ENCODE assay signal across 1 cellular context in the genomic region with DNA sequence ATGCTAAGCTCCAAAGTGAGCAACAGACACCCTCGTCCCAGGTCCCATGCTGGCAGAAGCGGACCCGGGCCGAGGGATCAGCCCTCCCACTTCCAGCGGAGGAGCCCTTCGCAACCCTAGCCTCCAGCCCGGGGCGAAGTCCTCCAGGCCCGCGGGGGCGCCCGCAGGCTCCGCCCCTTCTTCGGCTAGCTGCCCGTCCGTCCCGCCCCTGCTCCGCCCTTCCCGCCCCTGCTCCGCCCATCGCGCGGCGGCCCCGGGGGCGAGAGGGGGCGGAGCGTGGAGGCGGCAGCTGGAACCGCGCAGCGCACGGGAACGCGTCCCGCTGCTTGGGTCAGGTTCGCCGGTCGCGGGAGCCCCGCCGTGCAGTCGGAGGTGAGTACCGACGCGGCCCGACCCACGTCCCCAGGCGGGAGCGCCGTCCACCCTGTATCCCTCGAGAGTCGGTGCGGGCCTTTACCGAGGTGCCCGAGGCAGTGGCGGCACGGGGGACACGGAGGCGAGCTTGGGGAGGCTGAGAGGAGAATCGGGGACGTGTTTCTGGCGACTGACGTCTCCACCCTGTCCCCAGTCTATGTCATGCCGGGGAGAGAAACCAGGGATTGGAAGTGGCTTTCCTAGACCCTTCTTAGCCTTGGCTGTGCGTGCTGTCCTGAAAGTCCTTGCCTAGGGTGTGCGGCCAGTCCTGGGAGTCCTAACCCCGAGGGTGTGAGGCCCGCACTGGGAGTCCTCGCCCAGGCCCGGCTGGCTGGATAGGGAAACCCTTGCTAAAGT.
TF ChIP-seq lines count a peak whose summit lies in the region.

A gene (plus strand): TSS at position 280 of the 771 bp plus-strand sequence. CDS start 20,864 bp downstream, outside the sequence.

TF ChIP-seq in K562, 482 proteins besides CTCF, POLR2A, EP300 and RAD21 (continued from another document and continues in another):
- TF ChIP-seq, protein P1, sequence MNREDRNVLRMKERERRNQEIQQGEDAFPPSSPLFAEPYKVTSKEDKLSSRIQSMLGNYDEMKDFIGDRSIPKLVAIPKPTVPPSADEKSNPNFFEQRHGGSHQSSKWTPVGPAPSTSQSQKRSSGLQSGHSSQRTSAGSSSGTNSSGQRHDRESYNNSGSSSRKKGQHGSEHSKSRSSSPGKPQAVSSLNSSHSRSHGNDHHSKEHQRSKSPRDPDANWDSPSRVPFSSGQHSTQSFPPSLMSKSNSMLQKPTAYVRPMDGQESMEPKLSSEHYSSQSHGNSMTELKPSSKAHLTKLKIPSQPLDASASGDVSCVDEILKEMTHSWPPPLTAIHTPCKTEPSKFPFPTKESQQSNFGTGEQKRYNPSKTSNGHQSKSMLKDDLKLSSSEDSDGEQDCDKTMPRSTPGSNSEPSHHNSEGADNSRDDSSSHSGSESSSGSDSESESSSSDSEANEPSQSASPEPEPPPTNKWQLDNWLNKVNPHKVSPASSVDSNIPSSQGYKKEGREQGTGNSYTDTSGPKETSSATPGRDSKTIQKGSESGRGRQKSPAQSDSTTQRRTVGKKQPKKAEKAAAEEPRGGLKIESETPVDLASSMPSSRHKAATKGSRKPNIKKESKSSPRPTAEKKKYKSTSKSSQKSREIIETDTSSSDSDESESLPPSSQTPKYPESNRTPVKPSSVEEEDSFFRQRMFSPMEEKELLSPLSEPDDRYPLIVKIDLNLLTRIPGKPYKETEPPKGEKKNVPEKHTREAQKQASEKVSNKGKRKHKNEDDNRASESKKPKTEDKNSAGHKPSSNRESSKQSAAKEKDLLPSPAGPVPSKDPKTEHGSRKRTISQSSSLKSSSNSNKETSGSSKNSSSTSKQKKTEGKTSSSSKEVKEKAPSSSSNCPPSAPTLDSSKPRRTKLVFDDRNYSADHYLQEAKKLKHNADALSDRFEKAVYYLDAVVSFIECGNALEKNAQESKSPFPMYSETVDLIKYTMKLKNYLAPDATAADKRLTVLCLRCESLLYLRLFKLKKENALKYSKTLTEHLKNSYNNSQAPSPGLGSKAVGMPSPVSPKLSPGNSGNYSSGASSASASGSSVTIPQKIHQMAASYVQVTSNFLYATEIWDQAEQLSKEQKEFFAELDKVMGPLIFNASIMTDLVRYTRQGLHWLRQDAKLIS (CRISPR knock-in tag; IDR thresholded peaks at IDR 0.05), result peak; percentile 48; the same call in 1 of the 2 replicates
- TF ChIP-seq, protein P2, sequence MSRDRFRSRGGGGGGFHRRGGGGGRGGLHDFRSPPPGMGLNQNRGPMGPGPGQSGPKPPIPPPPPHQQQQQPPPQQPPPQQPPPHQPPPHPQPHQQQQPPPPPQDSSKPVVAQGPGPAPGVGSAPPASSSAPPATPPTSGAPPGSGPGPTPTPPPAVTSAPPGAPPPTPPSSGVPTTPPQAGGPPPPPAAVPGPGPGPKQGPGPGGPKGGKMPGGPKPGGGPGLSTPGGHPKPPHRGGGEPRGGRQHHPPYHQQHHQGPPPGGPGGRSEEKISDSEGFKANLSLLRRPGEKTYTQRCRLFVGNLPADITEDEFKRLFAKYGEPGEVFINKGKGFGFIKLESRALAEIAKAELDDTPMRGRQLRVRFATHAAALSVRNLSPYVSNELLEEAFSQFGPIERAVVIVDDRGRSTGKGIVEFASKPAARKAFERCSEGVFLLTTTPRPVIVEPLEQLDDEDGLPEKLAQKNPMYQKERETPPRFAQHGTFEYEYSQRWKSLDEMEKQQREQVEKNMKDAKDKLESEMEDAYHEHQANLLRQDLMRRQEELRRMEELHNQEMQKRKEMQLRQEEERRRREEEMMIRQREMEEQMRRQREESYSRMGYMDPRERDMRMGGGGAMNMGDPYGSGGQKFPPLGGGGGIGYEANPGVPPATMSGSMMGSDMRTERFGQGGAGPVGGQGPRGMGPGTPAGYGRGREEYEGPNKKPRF (IDR thresholded peaks at IDR 0.05; ENCODE audit: low read depth, low read length), result no peak
- no peak for TF ChIP-seq KLF10 (CRISPR knock-in tag; IDR thresholded peaks at IDR 0.05)
- no peak for TF ChIP-seq SPI1 (IDR thresholded peaks at IDR 0.05; ENCODE audit: borderline replicate concordance, low read depth, low read length)
- no peak for TF ChIP-seq KLF13 (tag; IDR thresholded peaks at IDR 0.05; ENCODE audit: borderline replicate concordance, low read depth)
- no peak for TF ChIP-seq BRD4 (IDR thresholded peaks at IDR 0.05)
- TF ChIP-seq KDM2B (CRISPR knock-in tag; IDR thresholded peaks at IDR 0.05), result no peak
- no peak for TF ChIP-seq CBFA2T3 (IDR thresholded peaks at IDR 0.05)
- no peak for TF ChIP-seq NFXL1 (CRISPR knock-in tag; IDR thresholded peaks at IDR 0.05)
- TF ChIP-seq ZNF217 (CRISPR knock-in tag; IDR thresholded peaks at IDR 0.05), result no peak
- no peak for TF ChIP-seq RHOXF2B (CRISPR knock-in tag; conservative IDR thresholded peaks at IDR 0.05)
- no peak for TF ChIP-seq LEF1 (IDR thresholded peaks at IDR 0.05)
- TF ChIP-seq NR3C1 (CRISPR knock-in tag; IDR thresholded peaks at IDR 0.05), result peak; percentile 51; the same call in 1 of the 2 replicates
- TF ChIP-seq RFX7 (CRISPR knock-in tag; IDR thresholded peaks at IDR 0.05), result no peak
- TF ChIP-seq, protein P3, sequence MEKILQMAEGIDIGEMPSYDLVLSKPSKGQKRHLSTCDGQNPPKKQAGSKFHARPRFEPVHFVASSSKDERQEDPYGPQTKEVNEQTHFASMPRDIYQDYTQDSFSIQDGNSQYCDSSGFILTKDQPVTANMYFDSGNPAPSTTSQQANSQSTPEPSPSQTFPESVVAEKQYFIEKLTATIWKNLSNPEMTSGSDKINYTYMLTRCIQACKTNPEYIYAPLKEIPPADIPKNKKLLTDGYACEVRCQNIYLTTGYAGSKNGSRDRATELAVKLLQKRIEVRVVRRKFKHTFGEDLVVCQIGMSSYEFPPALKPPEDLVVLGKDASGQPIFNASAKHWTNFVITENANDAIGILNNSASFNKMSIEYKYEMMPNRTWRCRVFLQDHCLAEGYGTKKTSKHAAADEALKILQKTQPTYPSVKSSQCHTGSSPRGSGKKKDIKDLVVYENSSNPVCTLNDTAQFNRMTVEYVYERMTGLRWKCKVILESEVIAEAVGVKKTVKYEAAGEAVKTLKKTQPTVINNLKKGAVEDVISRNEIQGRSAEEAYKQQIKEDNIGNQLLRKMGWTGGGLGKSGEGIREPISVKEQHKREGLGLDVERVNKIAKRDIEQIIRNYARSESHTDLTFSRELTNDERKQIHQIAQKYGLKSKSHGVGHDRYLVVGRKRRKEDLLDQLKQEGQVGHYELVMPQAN (IDR thresholded peaks at IDR 0.05; ENCODE audit: borderline replicate concordance), result no peak
- TF ChIP-seq, protein P4, sequence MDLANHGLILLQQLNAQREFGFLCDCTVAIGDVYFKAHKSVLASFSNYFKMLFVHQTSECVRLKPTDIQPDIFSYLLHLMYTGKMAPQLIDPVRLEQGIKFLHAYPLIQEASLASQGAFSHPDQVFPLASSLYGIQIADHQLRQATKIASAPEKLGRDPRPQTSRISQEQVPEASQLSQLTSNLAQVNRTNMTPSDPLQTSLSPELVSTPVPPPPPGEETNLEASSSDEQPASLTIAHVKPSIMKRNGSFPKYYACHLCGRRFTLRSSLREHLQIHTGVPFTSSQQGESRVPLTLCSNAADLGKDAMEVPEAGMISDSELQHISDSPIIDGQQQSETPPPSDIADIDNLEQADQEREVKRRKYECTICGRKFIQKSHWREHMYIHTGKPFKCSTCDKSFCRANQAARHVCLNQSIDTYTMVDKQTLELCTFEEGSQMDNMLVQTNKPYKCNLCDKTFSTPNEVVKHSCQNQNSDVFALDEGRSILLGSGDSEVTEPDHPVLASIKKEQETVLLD (IDR thresholded peaks at IDR 0.05), result no peak
- no peak for TF ChIP-seq JUND (IDR thresholded peaks at IDR 0.05; ENCODE audit: borderline replicate concordance, low read depth, low read length)
- TF ChIP-seq JUND (tag; IDR thresholded peaks at IDR 0.05; ENCODE audit: borderline replicate concordance, low read depth, low read length), result no peak
- TF ChIP-seq SRSF3 (IDR thresholded peaks at IDR 0.05; ENCODE audit: insufficient read depth, low read length), result no peak
- no peak for TF ChIP-seq ZNF57 (CRISPR knock-in tag; IDR thresholded peaks at IDR 0.05)
- TF ChIP-seq CCAR2 (IDR thresholded peaks at IDR 0.05; ENCODE audit: low read depth, low read length), result no peak
- TF ChIP-seq EGR1 (conservative IDR thresholded peaks at IDR 0.05), result peak; percentile 88
- TF ChIP-seq CBX2 (IDR thresholded peaks at IDR 0.05; ENCODE audit: insufficient read depth, low read length, poor library complexity, severe bottlenecking), result no peak
- TF ChIP-seq, protein P5, sequence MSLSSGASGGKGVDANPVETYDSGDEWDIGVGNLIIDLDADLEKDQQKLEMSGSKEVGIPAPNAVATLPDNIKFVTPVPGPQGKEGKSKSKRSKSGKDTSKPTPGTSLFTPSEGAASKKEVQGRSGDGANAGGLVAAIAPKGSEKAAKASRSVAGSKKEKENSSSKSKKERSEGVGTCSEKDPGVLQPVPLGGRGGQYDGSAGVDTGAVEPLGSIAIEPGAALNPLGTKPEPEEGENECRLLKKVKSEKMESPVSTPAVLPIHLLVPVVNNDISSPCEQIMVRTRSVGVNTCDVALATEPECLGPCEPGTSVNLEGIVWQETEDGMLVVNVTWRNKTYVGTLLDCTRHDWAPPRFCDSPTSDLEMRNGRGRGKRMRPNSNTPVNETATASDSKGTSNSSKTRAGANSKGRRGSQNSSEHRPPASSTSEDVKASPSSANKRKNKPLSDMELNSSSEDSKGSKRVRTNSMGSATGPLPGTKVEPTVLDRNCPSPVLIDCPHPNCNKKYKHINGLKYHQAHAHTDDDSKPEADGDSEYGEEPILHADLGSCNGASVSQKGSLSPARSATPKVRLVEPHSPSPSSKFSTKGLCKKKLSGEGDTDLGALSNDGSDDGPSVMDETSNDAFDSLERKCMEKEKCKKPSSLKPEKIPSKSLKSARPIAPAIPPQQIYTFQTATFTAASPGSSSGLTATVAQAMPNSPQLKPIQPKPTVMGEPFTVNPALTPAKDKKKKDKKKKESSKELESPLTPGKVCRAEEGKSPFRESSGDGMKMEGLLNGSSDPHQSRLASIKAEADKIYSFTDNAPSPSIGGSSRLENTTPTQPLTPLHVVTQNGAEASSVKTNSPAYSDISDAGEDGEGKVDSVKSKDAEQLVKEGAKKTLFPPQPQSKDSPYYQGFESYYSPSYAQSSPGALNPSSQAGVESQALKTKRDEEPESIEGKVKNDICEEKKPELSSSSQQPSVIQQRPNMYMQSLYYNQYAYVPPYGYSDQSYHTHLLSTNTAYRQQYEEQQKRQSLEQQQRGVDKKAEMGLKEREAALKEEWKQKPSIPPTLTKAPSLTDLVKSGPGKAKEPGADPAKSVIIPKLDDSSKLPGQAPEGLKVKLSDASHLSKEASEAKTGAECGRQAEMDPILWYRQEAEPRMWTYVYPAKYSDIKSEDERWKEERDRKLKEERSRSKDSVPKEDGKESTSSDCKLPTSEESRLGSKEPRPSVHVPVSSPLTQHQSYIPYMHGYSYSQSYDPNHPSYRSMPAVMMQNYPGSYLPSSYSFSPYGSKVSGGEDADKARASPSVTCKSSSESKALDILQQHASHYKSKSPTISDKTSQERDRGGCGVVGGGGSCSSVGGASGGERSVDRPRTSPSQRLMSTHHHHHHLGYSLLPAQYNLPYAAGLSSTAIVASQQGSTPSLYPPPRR (CRISPR knock-in tag; IDR thresholded peaks at IDR 0.05; ENCODE audit: borderline replicate concordance), result no peak
- no peak for TF ChIP-seq ESRRB (CRISPR knock-in tag; IDR thresholded peaks at IDR 0.05; ENCODE audit: borderline replicate concordance)
- no peak for TF ChIP-seq ETV5 (CRISPR knock-in tag; IDR thresholded peaks at IDR 0.05; ENCODE audit: low read depth)
- no peak for TF ChIP-seq HNRNPH1 (optimal IDR thresholded peaks at IDR 0.05; ENCODE audit: low read depth, low read length)
- no peak for TF ChIP-seq FIP1L1 (IDR thresholded peaks at IDR 0.05; ENCODE audit: low read depth, low read length, poor library complexity, severe bottlenecking)
- TF ChIP-seq, protein P6, sequence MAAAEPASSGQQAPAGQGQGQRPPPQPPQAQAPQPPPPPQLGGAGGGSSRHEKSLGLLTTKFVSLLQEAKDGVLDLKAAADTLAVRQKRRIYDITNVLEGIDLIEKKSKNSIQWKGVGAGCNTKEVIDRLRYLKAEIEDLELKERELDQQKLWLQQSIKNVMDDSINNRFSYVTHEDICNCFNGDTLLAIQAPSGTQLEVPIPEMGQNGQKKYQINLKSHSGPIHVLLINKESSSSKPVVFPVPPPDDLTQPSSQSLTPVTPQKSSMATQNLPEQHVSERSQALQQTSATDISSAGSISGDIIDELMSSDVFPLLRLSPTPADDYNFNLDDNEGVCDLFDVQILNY (CRISPR knock-in tag; IDR thresholded peaks at IDR 0.05), result no peak
- TF ChIP-seq SIX5 (IDR thresholded peaks at IDR 0.05; ENCODE audit: borderline replicate concordance in 1 of 2, insufficient read depth in 1 of 2, low read depth in 1 of 2, low read length in 2 of 2), result no peak
- TF ChIP-seq WHSC1 (IDR thresholded peaks at IDR 0.05; ENCODE audit: low read length), result no peak
- TF ChIP-seq, protein P7, sequence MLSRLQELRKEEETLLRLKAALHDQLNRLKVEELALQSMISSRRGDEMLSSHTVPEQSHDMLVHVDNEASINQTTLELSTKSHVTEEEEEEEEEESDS (CRISPR knock-in tag; IDR thresholded peaks at IDR 0.05), result no peak
- TF ChIP-seq KLF16 (IDR thresholded peaks at IDR 0.05), result no peak
- TF ChIP-seq, protein P8, sequence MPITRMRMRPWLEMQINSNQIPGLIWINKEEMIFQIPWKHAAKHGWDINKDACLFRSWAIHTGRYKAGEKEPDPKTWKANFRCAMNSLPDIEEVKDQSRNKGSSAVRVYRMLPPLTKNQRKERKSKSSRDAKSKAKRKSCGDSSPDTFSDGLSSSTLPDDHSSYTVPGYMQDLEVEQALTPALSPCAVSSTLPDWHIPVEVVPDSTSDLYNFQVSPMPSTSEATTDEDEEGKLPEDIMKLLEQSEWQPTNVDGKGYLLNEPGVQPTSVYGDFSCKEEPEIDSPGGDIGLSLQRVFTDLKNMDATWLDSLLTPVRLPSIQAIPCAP (CRISPR knock-in tag; IDR thresholded peaks at IDR 0.05; ENCODE audit: borderline replicate concordance), result no peak
- TF ChIP-seq, protein P9, sequence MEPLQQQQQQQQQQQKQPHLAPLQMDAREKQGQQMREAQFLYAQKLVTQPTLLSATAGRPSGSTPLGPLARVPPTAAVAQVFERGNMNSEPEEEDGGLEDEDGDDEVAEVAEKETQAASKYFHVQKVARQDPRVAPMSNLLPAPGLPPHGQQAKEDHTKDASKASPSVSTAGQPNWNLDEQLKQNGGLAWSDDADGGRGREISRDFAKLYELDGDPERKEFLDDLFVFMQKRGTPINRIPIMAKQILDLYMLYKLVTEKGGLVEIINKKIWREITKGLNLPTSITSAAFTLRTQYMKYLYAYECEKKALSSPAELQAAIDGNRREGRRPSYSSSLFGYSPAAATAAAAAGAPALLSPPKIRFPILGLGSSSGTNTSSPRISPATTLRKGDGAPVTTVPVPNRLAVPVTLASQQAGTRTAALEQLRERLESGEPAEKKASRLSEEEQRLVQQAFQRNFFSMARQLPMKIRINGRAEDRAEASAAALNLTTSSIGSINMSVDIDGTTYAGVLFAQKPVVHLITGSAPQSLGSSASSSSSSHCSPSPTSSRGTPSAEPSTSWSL (CRISPR knock-in tag; IDR thresholded peaks at IDR 0.05; ENCODE audit: borderline replicate concordance), result no peak
- no peak for TF ChIP-seq RBM15 (IDR thresholded peaks at IDR 0.05; ENCODE audit: insufficient read depth, low read length)
- no peak for TF ChIP-seq SMARCC2 (IDR thresholded peaks at IDR 0.05; ENCODE audit: low read depth)
- no peak for TF ChIP-seq FOXM1 (IDR thresholded peaks at IDR 0.05; ENCODE audit: low read depth)
- TF ChIP-seq FOXM1 (CRISPR knock-in tag; IDR thresholded peaks at IDR 0.05; ENCODE audit: low read depth), result no peak
- no peak for TF ChIP-seq PTBP1 (IDR thresholded peaks at IDR 0.05; ENCODE audit: low read depth, low read length)
- no peak for TF ChIP-seq MEF2A (IDR thresholded peaks at IDR 0.05; ENCODE audit: control insufficient read depth, low read depth, low read length)
- peak; percentile 50 for TF ChIP-seq BHLHE40 (IDR thresholded peaks at IDR 0.05; ENCODE audit: low read length)
- no peak for TF ChIP-seq SMAD1 (IDR thresholded peaks at IDR 0.05; ENCODE audit: low read depth, low read length, partially characterized antibody)
- TF ChIP-seq SOX6 (IDR thresholded peaks at IDR 0.05), result 0 out of 2 replicates have a peak, but pooled peaks have one; percentile 37
- TF ChIP-seq U2AF1 (optimal IDR thresholded peaks at IDR 0.05; ENCODE audit: low read depth, low read length), result no peak
